Comparison of ENCODE assay signal across 36 cellular contexts in genomic region chr22:38155703-38156102, GRCh38. TPM values are rescaled to one million over a fixed set of nuclear protein-coding genes. Genes with fewer than 3 reads are reported as not detected.
DNase-seq lines count a peak whose midpoint lies in the region; ATAC-seq, FAIRE-seq and TF ChIP-seq lines count a peak whose summit lies in the region.
"Had no signal": no experiment of that assay in that cellular context is flagged by ENCODE, and none has a peak within 500 bp of the region (broad histone marks: within the 10 kb centered on the region; RNA-seq: fewer than 3 reads in every experiment).

No MANE protein-coding gene starts in this region.

- intact Hi-C loops in K562 (cut with micrococcal nuclease): loop anchor here (2.0 kb wide), 1 partner anchor 103 kb away; no protein-coding TSS in a partner anchor
- intact Hi-C loops in Caco-2 (cut with micrococcal nuclease; ENCODE audit: unreplicated experiment): no loop called here

- H3K4me1 ChIP-seq in HEK293 (ENCODE audit: control insufficient read depth, insufficient read depth, low read length): no peaks in the 10 kb centered on the region
- H3K4me1 ChIP-seq in K562 (replicated peaks in 1 of 2; ENCODE audit: control insufficient read depth in 2 of 2, insufficient read depth in 2 of 2, low read length in 2 of 2): peaks cover 0 to 7% of the 10 kb centered on the region in 2 experiments; a peak in 4 of 5 replicates
- no peaks in the 10 kb centered on the region for H3K4me1 ChIP-seq in foreskin keratinocyte
- 0 out of 2 replicates have a peak, but pooled peaks cover 6% of the 10 kb centered on the region for H3K4me1 ChIP-seq in Caco-2
- H3K4me1 ChIP-seq: A549, BE2C had no signal

- in situ Hi-C loops in K562 (cut with MboI): no loop called here

- POLR2A ChIA-PET in HEK293 (lab: Yijun Ruan, JAX): no interaction called here
- POLR2A ChIA-PET in K562 (lab: Yijun Ruan, JAX): no interaction called here
- POLR2A ChIA-PET in Caco-2 (lab: Charles Lee): no interaction called here

- no peaks in the 10 kb centered on the region for H3K9me3 Mint-ChIP-seq in Caco-2 (ENCODE audit: unreplicated experiment)
- H3K9me3 Mint-ChIP-seq: CD4-positive, alpha-beta memory T cell; CD4-positive, alpha-beta T cell; CD4-positive, CD25-positive, alpha-beta regulatory T cell; CD8-positive, alpha-beta memory T cell; CD8-positive, alpha-beta T cell had no signal

- no peak overlapping the region for H3K4me3 Mint-ChIP-seq in Caco-2 (ENCODE audit: unreplicated experiment)
- H3K4me3 Mint-ChIP-seq: B cell; CD14-positive monocyte; CD4-positive, alpha-beta memory T cell; CD4-positive, alpha-beta T cell; CD4-positive, CD25-positive, alpha-beta regulatory T cell; CD8-positive, alpha-beta memory T cell; CD8-positive, alpha-beta T cell had no signal

- H3K36me3 Mint-ChIP-seq in Caco-2 (ENCODE audit: insufficient read depth, unreplicated experiment): no peaks in the 10 kb centered on the region
- H3K36me3 Mint-ChIP-seq: CD14-positive monocyte had no signal

- DNase-seq in WERI-Rb-1 (no peak), K562 (ENCODE audit: extremely low read depth in 1 of 4, low spot score in 3 of 4) (no peak), foreskin melanocyte (peak; percentile 33), foreskin keratinocyte (no peak), NCI-H1930 (lab: John Stamatoyannopoulos, UW) (no peak), mucosa of gallbladder (ENCODE audit: low spot score) (no peak), Caco-2 (no peak)
- DNase-seq: 8988T; ACHN; AML-193; BE2C; C1 segment of cervical spinal cord; Calu3; CD4-positive, alpha-beta memory T cell; CD4-positive, alpha-beta T cell; CD4-positive, CD25-positive, alpha-beta regulatory T cell; CD8-positive, alpha-beta memory T cell; CD8-positive, alpha-beta T cell; COR-L47; DMS 273 treated with DMSO at 0.1 percent for 48 hours; DMS153; DMS53; DMS79; DMS79 treated with DMSO at 0.1 percent for 48 hours; DND-41; EL had no signal

- TF ChIP-seq CTCF in HEK293 (tag by site-specific recombination; IDR thresholded peaks at IDR 0.05): no peak
- TF ChIP-seq CTCF in WERI-Rb-1 (IDR thresholded peaks at IDR 0.05; ENCODE audit: low read depth, low read length): no peak
- no peak for TF ChIP-seq CTCF in K562 (IDR thresholded peaks at IDR 0.05 in 2 of 3, conservative IDR thresholded peaks at IDR 0.05 in 1 of 3; ENCODE audit: insufficient read depth in 2 of 3, low read depth in 1 of 3, low read length in 3 of 3)
- no peak for TF ChIP-seq CTCF in foreskin keratinocyte (conservative IDR thresholded peaks at IDR 0.05)
- no peak for TF ChIP-seq CTCF in Caco-2 (IDR thresholded peaks at IDR 0.05; ENCODE audit: insufficient read depth in 1 of 2, low read depth in 1 of 2, low read length in 1 of 2, severe bottlenecking in 1 of 2, unreplicated experiment in 1 of 2)

- H3K27me3 Mint-ChIP-seq in Caco-2 (ENCODE audit: insufficient read depth, unreplicated experiment): no peaks in the 10 kb centered on the region
- H3K27me3 Mint-ChIP-seq: B cell; CD4-positive, alpha-beta memory T cell; CD4-positive, alpha-beta T cell; CD4-positive, CD25-positive, alpha-beta regulatory T cell; CD8-positive, alpha-beta memory T cell had no signal

- no peak for TF ChIP-seq EP300 in K562 (IDR thresholded peaks at IDR 0.05; ENCODE audit: low read length)

- WGBS in K562 (ENCODE audit: insufficient coverage, low coverage, missing lambda C conversion rate): 67% methylated on average over 1 of the region's 1 CpG

- TF ChIP-seq RAD21 in K562 (CRISPR knock-in tag; conservative IDR thresholded peaks at IDR 0.05 in 1 of 2, IDR thresholded peaks at IDR 0.05 in 1 of 2): no peak

- H3K27ac ChIP-seq in HEK293 (ENCODE audit: extremely low read depth, low read depth, low read length) (no peak overlapping the region), WERI-Rb-1 (0 out of 2 replicates have a peak overlapping the region, but pooled peaks have one; percentile 10), K562 (ENCODE audit: extremely low read depth, low read depth, low read length) (no peak overlapping the region), foreskin keratinocyte (no peak overlapping the region)
- H3K27ac ChIP-seq: 22Rv1; A549; BLaER1; BLaER1 treated with 17β-estradiol and CSF1 and Interleukin-3, amounts not matched to agents 10 nM and 100 nM; C4-2B had no signal

- CTCF ChIA-PET in HEK293 (lab: Yijun Ruan, JAX): no interaction called here
- CTCF ChIA-PET in K562 (lab: Yijun Ruan, JAX; ENCODE audit: low intra/inter-chr PET ratio): no interaction called here
- CTCF ChIA-PET in Caco-2 (lab: Charles Lee): no interaction called here

- H3K36me3 ChIP-seq in HEK293 (ENCODE audit: control insufficient read depth in 2 of 2, insufficient read depth in 1 of 2, low read length in 2 of 2): no peaks in the 10 kb centered on the region
- no peaks in the 10 kb centered on the region for H3K36me3 ChIP-seq in WERI-Rb-1
- no peaks in the 10 kb centered on the region for H3K36me3 ChIP-seq in K562 (ENCODE audit: control insufficient read depth, insufficient read depth, low read length)
- no peaks in the 10 kb centered on the region for H3K36me3 ChIP-seq in Caco-2 (ENCODE audit: control insufficient read depth, insufficient read depth, low read length)
- H3K36me3 ChIP-seq: BE2C had no signal

- ATAC-seq in K562 (no peak), foreskin keratinocyte (no peak)
- ATAC-seq: A549; CD8-positive, alpha-beta T cell had no signal

- H3K9me1 ChIP-seq in K562 (ENCODE audit: control insufficient read depth, insufficient read depth, low read length): no peaks in the 10 kb centered on the region

- no TSS peak for BruUV-seq in K562 (replicated peaks; lab: Mats Ljungman, UMichigan)
- BruUV-seq in Caco-2 (replicated peaks; lab: Mats Ljungman, UMichigan): no TSS peak

- H3K4me3 ChIP-seq in HEK293 (ENCODE audit: low read depth, low read length): no peak overlapping the region
- no peak overlapping the region for H3K4me3 ChIP-seq in WERI-Rb-1 (ENCODE audit: low read depth, low read length)
- no peak overlapping the region for H3K4me3 ChIP-seq in K562
- H3K4me3 ChIP-seq in Caco-2 (ENCODE audit: low read depth, low read length): no peak overlapping the region
- H3K4me3 ChIP-seq: A549; BLaER1; BLaER1 treated with 17β-estradiol and CSF1 and Interleukin-3, amounts not matched to agents 10 nM and 100 nM had no signal

- H4K20me1 ChIP-seq in K562 (replicated peaks; ENCODE audit: control insufficient read depth, insufficient read depth, low read length): no peaks in the 10 kb centered on the region

- FAIRE-seq in K562 (lab: Jason Lieb, UNC): no peak
- FAIRE-seq: A549, D721Med had no signal

- no peaks in the 10 kb centered on the region for H3K4me1 Mint-ChIP-seq in Caco-2 (ENCODE audit: low read depth, unreplicated experiment)
- H3K4me1 Mint-ChIP-seq: CD14-positive monocyte had no signal

- no peak overlapping the region for H3K4me2 ChIP-seq in K562 (ENCODE audit: insufficient read depth, low read length)
- H3K4me2 ChIP-seq: A549; BLaER1; BLaER1 treated with 17β-estradiol and CSF1 and Interleukin-3, amounts not matched to agents 10 nM and 100 nM had no signal

- no peak for TF ChIP-seq POLR2A in K562 (conservative IDR thresholded peaks at IDR 0.05)

- no peak overlapping the region for H3K9ac ChIP-seq in K562 (ENCODE audit: insufficient read depth in 1 of 2, low read depth in 2 of 2, low read length in 2 of 2)
- H3K9ac ChIP-seq: BLaER1; BLaER1 treated with 17β-estradiol and CSF1 and Interleukin-3, amounts not matched to agents 10 nM and 100 nM had no signal

- H3K27me3 ChIP-seq in WERI-Rb-1 (ENCODE audit: insufficient read depth, low read depth, severe bottlenecking) (no peaks in the 10 kb centered on the region), K562 (ENCODE audit: control insufficient read depth in 2 of 2, insufficient read depth in 2 of 2, low read length in 2 of 2) (no peaks in the 10 kb centered on the region), foreskin keratinocyte (no peaks in the 10 kb centered on the region), Caco-2 (replicated peaks; ENCODE audit: control insufficient read depth, insufficient read depth, low read length) (no peaks in the 10 kb centered on the region)
- H3K27me3 ChIP-seq: BE2C, BLaER1 had no signal

- no peaks in the 10 kb centered on the region for H3K79me2 ChIP-seq in K562 (ENCODE audit: control insufficient read depth, insufficient read depth, low read length)

- H3K9me3 ChIP-seq in HEK293 (ENCODE audit: control insufficient read depth, insufficient read depth, low read depth, low read length) (no peaks in the 10 kb centered on the region), WERI-Rb-1 (ENCODE audit: severe bottlenecking) (no peaks in the 10 kb centered on the region), K562 (replicated peaks; ENCODE audit: control insufficient read depth, insufficient read depth, low read depth, low read length) (no peaks in the 10 kb centered on the region), Caco-2 (no peaks in the 10 kb centered on the region)
- H3K9me3 ChIP-seq: A549, BE2C had no signal

- H2AFZ ChIP-seq in K562 (ENCODE audit: low read depth, low read length): no peak overlapping the region

- H3K27ac Mint-ChIP-seq in Caco-2 (ENCODE audit: unreplicated experiment): no peak overlapping the region
- H3K27ac Mint-ChIP-seq: B cell; CD14-positive monocyte; CD4-positive, alpha-beta memory T cell; CD4-positive, alpha-beta T cell; CD8-positive, alpha-beta memory T cell; CD8-positive, alpha-beta T cell had no signal

RNA-seq across cellular contexts. Expression of gene PLA2G6, which starts 25.9 kb away (rescaled TPM):
- 64.9 and 174 TPM in 2 replicates for total RNA-seq in K562 (2011; cell fraction: chromatin; rRNA removed; ENCODE audit: low replicate concordance)
- 86.7 and 90.4 TPM in 2 replicates for total RNA-seq in K562 (2011; cell fraction: nucleolus; rRNA removed)
- total RNA-seq in K562 (2011; cell fraction: nucleoplasm; rRNA removed): 47.3 and 58.2 TPM in 2 replicates
- total RNA-seq in K562 (2014; rRNA removed) (9.1 and 9.7 TPM in 2 replicates), K562 (2014; rRNA removed; fragmentation: Illumina TruSeq; extraction: Trizol) (2.8 and 3.2 TPM in 2 replicates), K562 (2015; rRNA removed; fragmentation: Illumina TruSeq; extraction: Trizol) (2.1 TPM in 2 replicates), K562 (2021) (10.8 and 10.9 TPM in 2 replicates), foreskin keratinocyte (3.4 and 4.6 TPM in 2 replicates), mucosa of gallbladder (260 TPM), Caco-2 (2022) (18.7 and 19.2 TPM in 2 replicates)
- polyA plus RNA-seq in K562 (2011; rRNA removed) (10.9 and 18.1 TPM in 2 replicates), K562 (2014; fragmentation: Illumina TruSeq; extraction: Trizol) (7.9 and 9.7 TPM in 2 replicates), K562 (2014; fragmentation: Nextera tagmentation; extraction: Ambion mirVana) (under 1 TPM; 0.11 to 0.13 TPM), K562 (2014; rRNA removed) (8.8 and 12.2 TPM in 2 replicates), foreskin keratinocyte (2.4 and 2.5 TPM in 2 replicates)
- 8.3 and 14.3 TPM in 2 replicates for polyA plus RNA-seq in K562 (2011; cell fraction: cytosol; rRNA removed)
- polyA plus RNA-seq in K562 (2011; cell fraction: nucleus; rRNA removed): 109 and 177 TPM in 2 replicates
- polyA plus RNA-seq in K562 (2012): 14.3 and 16.8 TPM in 2 replicates
- 27.5 and 34.5 TPM in 2 replicates for polyA minus RNA-seq in K562 (2011; rRNA and poly(A)+ RNA removed)
- 13.3 and 26.9 TPM in 2 replicates for polyA minus RNA-seq in K562 (2011; cell fraction: cytosol; rRNA and poly(A)+ RNA removed)
- 90.7 and 117 TPM in 2 replicates for polyA minus RNA-seq in K562 (2011; cell fraction: nucleus; rRNA and poly(A)+ RNA removed)

RNA-seq across cellular contexts. Expression of gene BAIAP2L2, which starts 45.2 kb away (rescaled TPM):
- total RNA-seq in K562 (2011; cell fraction: chromatin; rRNA removed; ENCODE audit: low replicate concordance): 0.19 and 0.25 TPM in 2 replicates
- 0.26 and 0.33 TPM in 2 replicates for total RNA-seq in K562 (2011; cell fraction: nucleolus; rRNA removed)
- total RNA-seq in K562 (2011; cell fraction: nucleoplasm; rRNA removed): 0.37 TPM in 1 of 2 replicates, not detected in the other
- total RNA-seq in K562 (2014; rRNA removed) (not detected in 2 replicates), K562 (2014; rRNA removed; fragmentation: Illumina TruSeq; extraction: Trizol) (not detected in 2 replicates), K562 (2015; rRNA removed; fragmentation: Illumina TruSeq; extraction: Trizol) (not detected in 2 replicates), K562 (2021) (0.13 and 0.22 TPM in 2 replicates), foreskin keratinocyte (3.1 and 4.0 TPM in 2 replicates), mucosa of gallbladder (216 TPM), Caco-2 (2022) (4.4 and 4.9 TPM in 2 replicates)
- polyA plus RNA-seq in K562 (2011; rRNA removed) (0.07 and 0.09 TPM in 2 replicates), K562 (2014; fragmentation: Illumina TruSeq; extraction: Trizol) (0.07 TPM in 1 of 2 replicates, not detected in the other), K562 (2014; fragmentation: Nextera tagmentation; extraction: Ambion mirVana) (under 1 TPM in 1 of 2 experiments, not detected in 1; 0.04 TPM), K562 (2014; rRNA removed) (0.11 and 0.86 TPM in 2 replicates), foreskin keratinocyte (4.2 and 5.0 TPM in 2 replicates)
- 0.06 and 0.22 TPM in 2 replicates for polyA plus RNA-seq in K562 (2011; cell fraction: cytosol; rRNA removed)
- 0.37 and 1.1 TPM in 2 replicates for polyA plus RNA-seq in K562 (2011; cell fraction: nucleus; rRNA removed)
- polyA plus RNA-seq in K562 (2012): 0.23 and 0.72 TPM in 2 replicates
- polyA minus RNA-seq in K562 (2011; rRNA and poly(A)+ RNA removed): 0.11 TPM in 1 of 2 replicates, not detected in the other
- not detected in 2 replicates for polyA minus RNA-seq in K562 (2011; cell fraction: cytosol; rRNA and poly(A)+ RNA removed)
- 0.22 TPM in 1 of 2 replicates, not detected in the other for polyA minus RNA-seq in K562 (2011; cell fraction: nucleus; rRNA and poly(A)+ RNA removed)
- total RNA-seq: A172 had no signal
- polyA plus RNA-seq: CD14-positive monocyte; CD4-positive, alpha-beta memory T cell; CD4-positive, CD25-positive, alpha-beta regulatory T cell; CD8-positive, alpha-beta memory T cell had no signal

RNA-seq across cellular contexts. Expression of gene MAFF, which starts 46.1 kb away (rescaled TPM):
- total RNA-seq in K562 (2011; cell fraction: chromatin; rRNA removed; ENCODE audit: low replicate concordance): 4.2 and 9.2 TPM in 2 replicates
- total RNA-seq in K562 (2011; cell fraction: nucleolus; rRNA removed): 5.4 and 6.7 TPM in 2 replicates
- 6.3 and 7.8 TPM in 2 replicates for total RNA-seq in K562 (2011; cell fraction: nucleoplasm; rRNA removed)
- total RNA-seq in K562 (2014; rRNA removed) (8.0 and 8.9 TPM in 2 replicates), K562 (2014; rRNA removed; fragmentation: Illumina TruSeq; extraction: Trizol) (4.5 and 5.2 TPM in 2 replicates), K562 (2015; rRNA removed; fragmentation: Illumina TruSeq; extraction: Trizol) (1.9 and 2.1 TPM in 2 replicates), K562 (2021) (5.9 and 7.9 TPM in 2 replicates), foreskin keratinocyte (21.1 and 23.8 TPM in 2 replicates), mucosa of gallbladder (34.4 TPM), Caco-2 (2022) (6.8 and 9.0 TPM in 2 replicates)
- polyA plus RNA-seq in K562 (2011; rRNA removed) (3.3 and 5.4 TPM in 2 replicates), K562 (2014; fragmentation: Illumina TruSeq; extraction: Trizol) (5.8 and 6.1 TPM in 2 replicates), K562 (2014; fragmentation: Nextera tagmentation; extraction: Ambion mirVana) (under 1 TPM; 0.51 to 0.60 TPM), K562 (2014; rRNA removed) (6.9 and 7.0 TPM in 2 replicates), foreskin keratinocyte (18.7 and 20.0 TPM in 2 replicates)
- polyA plus RNA-seq in K562 (2011; cell fraction: cytosol; rRNA removed): 3.1 and 11.0 TPM in 2 replicates
- polyA plus RNA-seq in K562 (2011; cell fraction: nucleus; rRNA removed): 1.8 and 4.2 TPM in 2 replicates
- 5.4 and 9.4 TPM in 2 replicates for polyA plus RNA-seq in K562 (2012)
- polyA minus RNA-seq in K562 (2011; rRNA and poly(A)+ RNA removed): 1.8 and 2.8 TPM in 2 replicates
- 2.8 and 3.2 TPM in 2 replicates for polyA minus RNA-seq in K562 (2011; cell fraction: cytosol; rRNA and poly(A)+ RNA removed)
- 2.3 and 2.6 TPM in 2 replicates for polyA minus RNA-seq in K562 (2011; cell fraction: nucleus; rRNA and poly(A)+ RNA removed)

Comparison
In these comparisons a context has a peak if more than half of its experiments do, and no peak if none do; other contexts are left out.
1. RNA of gene BAIAP2L2, which starts 45.2 kb away (total RNA-seq): 216 TPM in mucosa of gallbladder (single experiment); 4.4 to 4.9 TPM in Caco-2, 3.1 to 4.0 TPM in foreskin keratinocyte and 0.13 to 0.37 TPM in K562; every median in the first group is over 10 times any median in the second.
2. Of the 44 proteins assayed by ChIP-seq in both K562 and HEK293: peak only in K562: none; only in HEK293: SETDB1 and ZNF133; in both: none; in neither: 42.